25 cellular contexts compared by ENCODE assay signal in genomic region chr2:24887325-24887874, GRCh38. TPM values are rescaled to one million over a fixed set of nuclear protein-coding genes. Genes with fewer than 3 reads are reported as not detected.
DNase-seq lines count a peak whose midpoint lies in the region; ATAC-seq and TF ChIP-seq lines count a peak whose summit lies in the region.
"Had no signal": no experiment of that assay in that cellular context is flagged by ENCODE, and none has a peak within 500 bp of the region (broad histone marks: within the 10 kb centered on the region; RNA-seq: fewer than 3 reads in every experiment).

No MANE protein-coding gene starts in this region.

- no peak overlapping the region for H2BK15ac ChIP-seq in mesenchymal stem cell (ENCODE audit: low read depth, poor library complexity, severe bottlenecking)

- H3K27ac Mint-ChIP-seq in HFFc6, result peak overlapping the region; percentile 98
- H3K27ac Mint-ChIP-seq: activated CD4-positive, alpha-beta T cell treated with anti-CD3 and anti-CD28 coated beads, Interleukin-2, amount 10 ng/mL, durations not matched to agents 7 days and 5 days; activated naive CD8-positive, alpha-beta T cell treated with anti-CD3 and anti-CD28 coated beads for 36 hours; CD4-positive, alpha-beta T cell had no signal

- DNase-seq in HFFc6 (no peak), caudate nucleus (lab: John Stamatoyannopoulos, UW) (no peak), mesenchymal stem cell (no peak), NCI-H2029 (lab: John Stamatoyannopoulos, UW) (no peak)
- no peak for DNase-seq in activated CD4-positive, CD25-positive, alpha-beta regulatory T cell treated with anti-CD3 and anti-CD28 coated beads, Interleukin-2, amount 50 U/mL, for 72 hours
- DNase-seq: activated CD4-positive, alpha-beta T cell treated with anti-CD3 and anti-CD28 coated beads, Interleukin-2, amount 10 ng/mL, durations not matched to agents 7 days and 5 days; activated effector memory CD4-positive, alpha-beta T cell treated with Interleukin-2 at 50 U/mL for 16 hours; activated naive CD8-positive, alpha-beta T cell treated with anti-CD3 and anti-CD28 coated beads for 36 hours; activated T-cell treated with anti-CD3 and anti-CD28 coated beads, Interleukin-2, amount 50 U/mL, for 1 hour; CD4-positive, alpha-beta T cell; cortex of kidney; DND-41; esophagus squamous epithelium; foreskin keratinocyte; GF-D8; NCI-H1092 treated with DMSO at 0.1 percent for 48 hours; NCI-H187; NCI-H510A treated with DMSO at 0.1 percent for 48 hours; RPMI8226; stimulated activated CD8-positive, alpha-beta memory T cell treated with anti-CD3 and anti-CD28 coated beads, Interleukin-4, amount 100 ng/mL, for 48 hours; WERI-Rb-1 had no signal

- no peak for TF ChIP-seq CTCF in HFFc6 (IDR thresholded peaks at IDR 0.05)

- peak overlapping the region in 1 of 2 experiments; percentile 34 for H3K23ac ChIP-seq in mesenchymal stem cell (ENCODE audit: low read length in 2 of 2)

- H3K27me3 ChIP-seq in mesenchymal stem cell (ENCODE audit: control insufficient read depth in 1 of 2, insufficient read depth in 1 of 2, low read length in 2 of 2), result no peaks in the 10 kb centered on the region
- H3K27me3 ChIP-seq: esophagus squamous epithelium, foreskin keratinocyte, neutrophil, SJSA1 had no signal

- H3K4me3 Mint-ChIP-seq in HFFc6, result peak overlapping the region; percentile 66; the same call in 1 of the 2 replicates
- H3K4me3 Mint-ChIP-seq: activated CD4-positive, alpha-beta T cell treated with anti-CD3 and anti-CD28 coated beads, Interleukin-2, amount 10 ng/mL, durations not matched to agents 7 days and 5 days; activated naive CD8-positive, alpha-beta T cell treated with anti-CD3 and anti-CD28 coated beads for 36 hours; CD4-positive, alpha-beta T cell had no signal

- H2AFZ ChIP-seq in mesenchymal stem cell (ENCODE audit: low read depth, low read length), result peak overlapping the region; percentile 19

- no peak for ATAC-seq in SK-N-SH treated with all-trans-retinoic acid at 6 μM for 48 hours
- ATAC-seq: foreskin keratinocyte had no signal

- no peak overlapping the region for H3K4me3 ChIP-seq in mesenchymal stem cell (ENCODE audit: insufficient read depth in 1 of 2, low read depth in 1 of 2, low read length in 2 of 2)
- H3K4me3 ChIP-seq: SJSA1 had no signal

- H2BK5ac ChIP-seq in mesenchymal stem cell (ENCODE audit: low read depth, low read length, poor library complexity, severe bottlenecking), result no peak overlapping the region

- no peak overlapping the region for H2AK5ac ChIP-seq in mesenchymal stem cell (ENCODE audit: low read length, severe bottlenecking)

- 96% methylated on average over 19 of the region's 19 CpGs for WGBS in mesenchymal stem cell

- peak overlapping the region in 1 of 2 experiments; percentile 67 for H2BK12ac ChIP-seq in mesenchymal stem cell (ENCODE audit: low read length in 2 of 2)

- H3K4ac ChIP-seq in mesenchymal stem cell (ENCODE audit: low read depth in 1 of 2, low read length in 2 of 2), result peak overlapping the region in 1 of 2 experiments; percentile 26

- H3K4me1 ChIP-seq in mesenchymal stem cell (ENCODE audit: control insufficient read depth, insufficient read depth, low read depth, low read length), result peaks cover 14% of the 10 kb centered on the region
- H3K4me1 ChIP-seq: foreskin keratinocyte, SJSA1 had no signal

- peaks cover 44% of the 10 kb centered on the region for H3K4me1 Mint-ChIP-seq in HFFc6 (ENCODE audit: low read depth)

- H3K36me3 Mint-ChIP-seq in HFFc6 (ENCODE audit: low read depth), result peaks cover 18% of the 10 kb centered on the region

- no peak overlapping the region for H3K14ac ChIP-seq in mesenchymal stem cell (ENCODE audit: low read length in 2 of 2)

- H3K27ac ChIP-seq in caudate nucleus (ENCODE audit: low read depth, low read length), result peak overlapping the region; percentile 36
- H3K27ac ChIP-seq in mesenchymal stem cell (ENCODE audit: low read length, poor library complexity, severe bottlenecking), result no peak overlapping the region
- peak overlapping the region; percentile 7 for H3K27ac ChIP-seq in temporal lobe (ENCODE audit: low read depth, low read length)
- H3K27ac ChIP-seq: foreskin keratinocyte, neutrophil, SJSA1, WERI-Rb-1 had no signal

- no peak overlapping the region for H3K18ac ChIP-seq in mesenchymal stem cell (ENCODE audit: low read depth in 1 of 2, low read length in 2 of 2)

- peaks cover 3% of the 10 kb centered on the region; the same call in 1 of the 2 replicates for H3K9me3 Mint-ChIP-seq in HFFc6
- H3K9me3 Mint-ChIP-seq: activated naive CD8-positive, alpha-beta T cell treated with anti-CD3 and anti-CD28 coated beads for 36 hours; CD4-positive, alpha-beta T cell had no signal

- no peak overlapping the region for H4K8ac ChIP-seq in mesenchymal stem cell (ENCODE audit: low read length)

- peaks cover 15% of the 10 kb centered on the region for H3K79me1 ChIP-seq in mesenchymal stem cell (replicated peaks; ENCODE audit: low read length, poor library complexity, severe bottlenecking)

- H4K91ac ChIP-seq in mesenchymal stem cell (ENCODE audit: low read length), result peak overlapping the region; percentile 63

- H3K36me3 ChIP-seq in mesenchymal stem cell (ENCODE audit: control insufficient read depth in 1 of 2, insufficient read depth in 2 of 2, low read depth in 1 of 2, low read length in 2 of 2), result peaks cover 3 to 6% of the 10 kb centered on the region in 2 experiments
- H3K36me3 ChIP-seq: neutrophil, SJSA1 had no signal

- H2BK120ac ChIP-seq in mesenchymal stem cell (ENCODE audit: low read depth, low read length), result no peak overlapping the region

- H3K27me3 Mint-ChIP-seq in HFFc6 (ENCODE audit: insufficient read depth), result peaks cover 2% of the 10 kb centered on the region
- H3K27me3 Mint-ChIP-seq: activated CD4-positive, alpha-beta T cell treated with anti-CD3 and anti-CD28 coated beads, Interleukin-2, amount 10 ng/mL, durations not matched to agents 7 days and 5 days; activated naive CD8-positive, alpha-beta T cell treated with anti-CD3 and anti-CD28 coated beads for 36 hours; CD4-positive, alpha-beta T cell had no signal

- H3K9ac ChIP-seq in mesenchymal stem cell (ENCODE audit: low read length), result no peak overlapping the region

- peaks cover 9% of the 10 kb centered on the region for H3K9me3 ChIP-seq in mesenchymal stem cell (ENCODE audit: control insufficient read depth, low read length)
- H3K9me3 ChIP-seq: neutrophil, SJSA1 had no signal

- H3K4me2 ChIP-seq in mesenchymal stem cell (ENCODE audit: low read length, poor library complexity, severe bottlenecking), result no peak overlapping the region

TF ChIP-seq in SK-N-SH treated with all-trans-retinoic acid at 6 μM for 48 hours, 23 proteins besides CTCF, POLR2A, EP300 and RAD21 (continues in another document):
- TF ChIP-seq CSRNP3 (CRISPR knock-in tag; IDR thresholded peaks at IDR 0.05) (no peak), BACH2 (CRISPR knock-in tag; IDR thresholded peaks at IDR 0.05; ENCODE audit: borderline replicate concordance) (no peak), PPARA (CRISPR knock-in tag; IDR thresholded peaks at IDR 0.05; ENCODE audit: borderline replicate concordance) (no peak), RARB (CRISPR knock-in tag; IDR thresholded peaks at IDR 0.05) (no peak), ESRRG (CRISPR knock-in tag; IDR thresholded peaks at IDR 0.05) (no peak), ZFP3 (CRISPR knock-in tag; IDR thresholded peaks at IDR 0.05) (no peak), GLIS3 (CRISPR knock-in tag; IDR thresholded peaks at IDR 0.05) (no peak), OSR1 (CRISPR knock-in tag; IDR thresholded peaks at IDR 0.05) (no peak), CSDC2 (CRISPR knock-in tag; IDR thresholded peaks at IDR 0.05) (no peak), ZNF70 (CRISPR knock-in tag; IDR thresholded peaks at IDR 0.05) (no peak), ISL1 (CRISPR knock-in tag; IDR thresholded peaks at IDR 0.05) (no peak), TOX (CRISPR knock-in tag; IDR thresholded peaks at IDR 0.05; ENCODE audit: borderline replicate concordance) (no peak), ARNTL (CRISPR knock-in tag; IDR thresholded peaks at IDR 0.05; ENCODE audit: borderline replicate concordance, low read depth) (no peak), ZC3H10 (CRISPR knock-in tag; IDR thresholded peaks at IDR 0.05) (no peak), ZFP30 (CRISPR knock-in tag; IDR thresholded peaks at IDR 0.05) (no peak), SNAI2 (CRISPR knock-in tag; IDR thresholded peaks at IDR 0.05) (no peak), TCF4 (CRISPR knock-in tag; IDR thresholded peaks at IDR 0.05; ENCODE audit: borderline replicate concordance) (no peak), POU6F1 (CRISPR knock-in tag; IDR thresholded peaks at IDR 0.05; ENCODE audit: borderline replicate concordance, low read depth) (no peak)

RNA-seq across cellular contexts. Expression of gene ADCY3, which starts 32.6 kb away (rescaled TPM):
- 10 to 100 TPM; 54.4 to 80.7 (median 72.0) TPM for total RNA-seq in HFFc6 (2021; fragmentation: NEBNext Ultra II Directional; extraction: Animal tissue kit (Norgen Biotek cat#: 25700))
- polyA plus RNA-seq in mesenchymal stem cell (2013, experiment 1 of 2), result 28.8 TPM
- polyA plus RNA-seq in mesenchymal stem cell (2013, experiment 2 of 2), result 29.1 TPM
- total RNA-seq in temporal lobe, result 25.8 TPM
